In the genomic region with DNA sequence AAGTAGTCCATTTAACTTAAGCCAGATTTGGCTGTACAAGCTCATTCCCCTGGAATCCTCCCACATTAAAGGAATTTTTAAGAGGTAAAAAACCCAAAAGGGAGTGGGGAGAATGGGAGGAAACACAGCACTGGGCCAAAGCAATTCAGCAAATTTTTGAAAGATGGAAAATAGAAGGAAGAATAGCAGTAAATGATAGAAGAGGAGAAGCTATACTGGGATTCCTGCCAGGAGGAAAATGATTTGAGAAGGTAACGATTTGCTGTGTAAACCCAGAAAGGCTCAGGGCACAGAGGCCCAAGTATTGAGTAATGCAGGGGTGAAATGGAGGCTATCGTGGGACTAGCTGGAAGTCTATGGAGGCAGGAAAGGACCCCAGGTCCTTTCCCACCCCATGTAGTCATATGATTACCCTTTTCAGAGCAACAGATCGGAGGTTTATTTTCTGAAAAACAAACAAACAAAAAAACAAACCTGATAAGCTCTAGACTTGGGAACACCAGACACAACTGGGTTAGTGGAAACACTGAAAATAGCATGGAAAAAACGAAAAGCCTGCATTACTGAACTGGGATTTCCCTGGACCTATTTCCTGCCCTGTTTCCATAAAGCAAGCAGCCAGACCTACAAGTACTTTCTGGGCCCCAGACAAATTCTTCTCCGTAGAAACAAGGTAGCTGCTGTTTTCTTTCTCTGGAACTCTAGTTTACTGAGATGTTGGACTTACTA, we compare ENCODE assay signal across 1 cellular context.
TF ChIP-seq lines count a peak whose summit lies in the region.

No MANE protein-coding gene starts in this region.

TF ChIP-seq in SK-N-SH, 30 proteins besides CTCF, POLR2A, EP300 and RAD21 (continued from another document):
- TF ChIP-seq, protein P1, sequence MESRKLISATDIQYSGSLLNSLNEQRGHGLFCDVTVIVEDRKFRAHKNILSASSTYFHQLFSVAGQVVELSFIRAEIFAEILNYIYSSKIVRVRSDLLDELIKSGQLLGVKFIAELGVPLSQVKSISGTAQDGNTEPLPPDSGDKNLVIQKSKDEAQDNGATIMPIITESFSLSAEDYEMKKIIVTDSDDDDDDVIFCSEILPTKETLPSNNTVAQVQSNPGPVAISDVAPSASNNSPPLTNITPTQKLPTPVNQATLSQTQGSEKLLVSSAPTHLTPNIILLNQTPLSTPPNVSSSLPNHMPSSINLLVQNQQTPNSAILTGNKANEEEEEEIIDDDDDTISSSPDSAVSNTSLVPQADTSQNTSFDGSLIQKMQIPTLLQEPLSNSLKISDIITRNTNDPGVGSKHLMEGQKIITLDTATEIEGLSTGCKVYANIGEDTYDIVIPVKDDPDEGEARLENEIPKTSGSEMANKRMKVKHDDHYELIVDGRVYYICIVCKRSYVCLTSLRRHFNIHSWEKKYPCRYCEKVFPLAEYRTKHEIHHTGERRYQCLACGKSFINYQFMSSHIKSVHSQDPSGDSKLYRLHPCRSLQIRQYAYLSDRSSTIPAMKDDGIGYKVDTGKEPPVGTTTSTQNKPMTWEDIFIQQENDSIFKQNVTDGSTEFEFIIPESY (IDR thresholded peaks at IDR 0.05; ENCODE audit: borderline replicate concordance, low read depth) = no peak
- TF ChIP-seq MEF2A (IDR thresholded peaks at IDR 0.05; ENCODE audit: borderline replicate concordance, low read depth) = no peak
- no peak for TF ChIP-seq ELF1 (IDR thresholded peaks at IDR 0.05)
- TF ChIP-seq, protein P2, sequence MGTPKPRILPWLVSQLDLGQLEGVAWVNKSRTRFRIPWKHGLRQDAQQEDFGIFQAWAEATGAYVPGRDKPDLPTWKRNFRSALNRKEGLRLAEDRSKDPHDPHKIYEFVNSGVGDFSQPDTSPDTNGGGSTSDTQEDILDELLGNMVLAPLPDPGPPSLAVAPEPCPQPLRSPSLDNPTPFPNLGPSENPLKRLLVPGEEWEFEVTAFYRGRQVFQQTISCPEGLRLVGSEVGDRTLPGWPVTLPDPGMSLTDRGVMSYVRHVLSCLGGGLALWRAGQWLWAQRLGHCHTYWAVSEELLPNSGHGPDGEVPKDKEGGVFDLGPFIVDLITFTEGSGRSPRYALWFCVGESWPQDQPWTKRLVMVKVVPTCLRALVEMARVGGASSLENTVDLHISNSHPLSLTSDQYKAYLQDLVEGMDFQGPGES (IDR thresholded peaks at IDR 0.05; ENCODE audit: low read depth, low read length) = no peak
- TF ChIP-seq TCF12 (IDR thresholded peaks at IDR 0.05) = no peak
- no peak for TF ChIP-seq YY1 (IDR thresholded peaks at IDR 0.05; ENCODE audit: low read depth)
- TF ChIP-seq, protein P3, sequence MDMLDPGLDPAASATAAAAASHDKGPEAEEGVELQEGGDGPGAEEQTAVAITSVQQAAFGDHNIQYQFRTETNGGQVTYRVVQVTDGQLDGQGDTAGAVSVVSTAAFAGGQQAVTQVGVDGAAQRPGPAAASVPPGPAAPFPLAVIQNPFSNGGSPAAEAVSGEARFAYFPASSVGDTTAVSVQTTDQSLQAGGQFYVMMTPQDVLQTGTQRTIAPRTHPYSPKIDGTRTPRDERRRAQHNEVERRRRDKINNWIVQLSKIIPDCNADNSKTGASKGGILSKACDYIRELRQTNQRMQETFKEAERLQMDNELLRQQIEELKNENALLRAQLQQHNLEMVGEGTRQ (IDR thresholded peaks at IDR 0.05; ENCODE audit: borderline replicate concordance, low read depth, low read length) = no peak
